ENCODE assay signal across 8 cellular contexts in genomic region chr4:119629142-119629471, GRCh38. TPM values are rescaled to one million over a fixed set of nuclear protein-coding genes. Genes with fewer than 3 reads are reported as not detected.
DNase-seq lines count a peak whose midpoint lies in the region; ATAC-seq and TF ChIP-seq lines count a peak whose summit lies in the region.

No MANE protein-coding gene starts in this region.

- TF ChIP-seq POLR2A in spleen (IDR thresholded peaks at IDR 0.05): no peak

- H3K4me3 ChIP-seq in WERI-Rb-1 (ENCODE audit: low read depth, low read length): peak overlapping the region; percentile 72
- H3K4me3 ChIP-seq in spleen: peak overlapping the region; percentile 63 to 83 (median 76)

- peak; percentile 72 for DNase-seq in DMS53 (lab: John Stamatoyannopoulos, UW)
- no peak for DNase-seq in DMS53 treated with DMSO at 0.1 percent for 48 hours (lab: John Stamatoyannopoulos, UW; ENCODE audit: unreplicated experiment)
- no peak for DNase-seq in WERI-Rb-1
- DNase-seq in left ventricle myocardium superior: no peak
- DNase-seq in spleen: no peak
- no peak for DNase-seq in globus pallidus (ENCODE audit: low spot score)
- no peak for DNase-seq in central memory CD4-positive, alpha-beta T cell

- H3K4me1 ChIP-seq in spleen: peaks cover 0 to 34% (median 26%) of the 10 kb centered on the region in 6 donors

- H3K36me3 ChIP-seq in WERI-Rb-1 (no peaks in the 10 kb centered on the region), spleen (no peaks in the 10 kb centered on the region)

- no peaks in the 10 kb centered on the region for H3K9me3 ChIP-seq in WERI-Rb-1 (ENCODE audit: severe bottlenecking)
- no peaks in the 10 kb centered on the region for H3K9me3 ChIP-seq in spleen

- TF ChIP-seq CTCF in WERI-Rb-1 (IDR thresholded peaks at IDR 0.05; ENCODE audit: low read depth, low read length): no peak
- peak in 4 of 11 experiments; percentile 3 to 14 (median 4) for TF ChIP-seq CTCF in spleen (IDR thresholded peaks at IDR 0.05 in 8 of 11, conservative IDR thresholded peaks at IDR 0.05 in 3 of 11)

- H3K27ac ChIP-seq in WERI-Rb-1 (no peak overlapping the region), spleen (peak overlapping the region in 7 of 8 donors; percentile 72 to 81 (median 80))

- intact Hi-C loops in left ventricle myocardium superior (cut with micrococcal nuclease): loop anchor here (5.0 kb wide), 1 partner anchor 72 kb away; no protein-coding TSS in a partner anchor
- intact Hi-C loops in spleen (cut with DNase I; ENCODE audit: low total_unique reads): loop anchor here (10.0 kb wide), 1 partner anchor 426 kb away; no protein-coding TSS in a partner anchor

- H3K27me3 ChIP-seq in WERI-Rb-1 (ENCODE audit: insufficient read depth, low read depth, severe bottlenecking) (no peaks in the 10 kb centered on the region), spleen (replicated peaks in 1 of 7) (peaks cover 0 to 77% (median 5%) of the 10 kb centered on the region in 7 donors)

- WGBS in spleen, 5 donors: 1 to 2% (median 2%) methylated on average over 9 to 12 of the region's 12 CpGs

- ATAC-seq in HG02885 (IDR thresholded peaks at IDR 0.05; ENCODE audit: poor library complexity, unreplicated experiment) (peak; percentile 36), left ventricle myocardium superior (peak; percentile 48)

RNA-seq across cellular contexts. Expression of gene PDE5A, which starts 0.5 kb away (rescaled TPM):
- 7.6 TPM for total RNA-seq in left ventricle myocardium superior
- total RNA-seq in spleen: 10 to 100 TPM in 3 of 7 donors, 1 to 10 TPM in 4; 8.8 to 15.1 (median 9.6) TPM
- polyA plus RNA-seq in spleen: 1 to 10 TPM in 1 of 3 donors, under 1 TPM in 2; 0.91 to 1.3 (median 0.99) TPM
